In the genomic region with DNA sequence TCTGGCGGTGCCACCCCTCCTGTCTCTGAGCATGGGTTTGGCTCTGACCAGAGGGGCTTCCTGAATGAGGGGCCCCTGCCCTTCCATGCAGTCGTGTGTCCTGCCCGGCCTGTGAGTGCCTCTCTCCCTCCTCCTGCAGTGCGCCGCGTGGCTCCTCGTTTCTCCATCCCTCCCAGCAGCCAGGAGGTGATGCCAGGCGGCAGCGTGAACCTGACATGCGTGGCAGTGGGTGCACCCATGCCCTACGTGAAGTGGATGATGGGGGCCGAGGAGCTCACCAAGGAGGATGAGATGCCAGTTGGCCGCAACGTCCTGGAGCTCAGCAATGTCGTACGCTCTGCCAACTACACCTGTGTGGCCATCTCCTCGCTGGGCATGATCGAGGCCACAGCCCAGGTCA, we compare ENCODE assay signal across 2 cellular contexts.
A peak's percentile ranks its signal among the peaks of the same experiment; 100 is the strongest.
TF ChIP-seq lines count a peak whose summit lies in the region.

No MANE protein-coding gene starts in this region.

TF ChIP-seq in HepG2, 621 proteins besides CTCF, POLR2A, EP300 and RAD21:
- TF ChIP-seq NFIB (CRISPR knock-in tag; IDR thresholded peaks at IDR 0.05; ENCODE audit: borderline replicate concordance) (no peak), ZNF138 (CRISPR knock-in tag; IDR thresholded peaks at IDR 0.05; ENCODE audit: low read depth) (no peak), HNRNPL (IDR thresholded peaks at IDR 0.05; ENCODE audit: low read depth, low read length) (0 out of 2 replicates have a peak, but pooled peaks have one; percentile 19), RFX3 (CRISPR knock-in tag; IDR thresholded peaks at IDR 0.05) (no peak)

TF ChIP-seq in K562, 482 proteins besides CTCF, POLR2A, EP300 and RAD21:
- TF ChIP-seq IRF2 (CRISPR knock-in tag; IDR thresholded peaks at IDR 0.05): 0 out of 2 replicates have a peak, but pooled peaks have one; percentile 52
- TF ChIP-seq ZNF263 (CRISPR knock-in tag; IDR thresholded peaks at IDR 0.05; ENCODE audit: borderline replicate concordance): peak; percentile 65
- TF ChIP-seq BRF1 (IDR thresholded peaks at IDR 0.05; ENCODE audit: borderline replicate concordance, extremely low read depth, insufficient read length): no peak
